ENCODE assay signal across 14 cellular contexts in genomic region chr6:19538086-19538485, GRCh38.
DNase-seq lines count a peak whose midpoint lies in the region; ATAC-seq and TF ChIP-seq lines count a peak whose summit lies in the region.
"Had no signal": no experiment of that assay in that cellular context is flagged by ENCODE, and none has a peak within 500 bp of the region (broad histone marks: within the 10 kb centered on the region; RNA-seq: fewer than 3 reads in every experiment).

No MANE protein-coding gene starts in this region.

- CTCF ChIA-PET in mammary epithelial cell (lab: Charles Lee; ENCODE audit: low non-redundant PET), result no interaction called here

- no peaks in the 10 kb centered on the region for H3K79me1 ChIP-seq in trophoblast cell (ENCODE audit: low read length)

- no peaks in the 10 kb centered on the region for H3K27me3 Mint-ChIP-seq in activated CD4-positive, alpha-beta T cell treated with anti-CD3 and anti-CD28 coated beads, Interleukin-2, amount 10 ng/mL, durations not matched to agents 24 days and 14 days

- 3% methylated on average over 12 of the region's 12 CpGs for WGBS in mammary epithelial cell (ENCODE audit: low coverage, missing lambda C conversion rate)
- WGBS in trophoblast cell (ENCODE audit: extremely low coverage, insufficient coverage, insufficient read length), result no CpG with 5 or more reads among the region's 12 CpGs

- H3K4me1 ChIP-seq in mammary epithelial cell (ENCODE audit: insufficient read depth, low read length) (peaks cover 23% of the 10 kb centered on the region), trophoblast cell (ENCODE audit: control insufficient read depth in 1 of 2, insufficient read depth in 2 of 2, low read length in 2 of 2) (no peaks in the 10 kb centered on the region), gastrocnemius medialis (no peaks in the 10 kb centered on the region)
- H3K4me1 ChIP-seq: SJCRH30 had no signal

- ATAC-seq in gastrocnemius medialis, result no peak
- no peak for ATAC-seq in GM21529 (IDR thresholded peaks at IDR 0.05; ENCODE audit: unreplicated experiment)
- ATAC-seq: activated naive CD4-positive, alpha-beta T cell treated with anti-CD3 and anti-CD28 coated beads, Interleukin-2, amount 50 U/mL, for 72 hours had no signal

- H3K9me3 ChIP-seq in mammary epithelial cell (replicated peaks; ENCODE audit: insufficient read depth, low read length) (no peaks in the 10 kb centered on the region), trophoblast cell (ENCODE audit: insufficient read depth, low read depth, low read length) (peaks cover 5% of the 10 kb centered on the region), gastrocnemius medialis (no peaks in the 10 kb centered on the region)
- H3K9me3 ChIP-seq: SJCRH30, tibial nerve had no signal

- dilution Hi-C loops in mammary epithelial cell (cut with HindIII; ENCODE audit: low sequenced_read_pairs), result no loop called here

- no peak overlapping the region for H3K4me3 Mint-ChIP-seq in activated CD4-positive, alpha-beta T cell treated with anti-CD3 and anti-CD28 coated beads, Interleukin-2, amount 10 ng/mL, durations not matched to agents 24 days and 14 days
- H3K4me3 Mint-ChIP-seq: HFFc6 had no signal

- H3K4me3 ChIP-seq in mammary epithelial cell (replicated peaks in 1 of 3; ENCODE audit: insufficient read depth in 1 of 3, low read depth in 2 of 3, low read length in 3 of 3), result no peak overlapping the region
- no peak overlapping the region for H3K4me3 ChIP-seq in trophoblast cell (ENCODE audit: low read depth, low read length)
- H3K4me3 ChIP-seq in gastrocnemius medialis, result no peak overlapping the region
- H3K4me3 ChIP-seq: SJCRH30, tibial nerve had no signal

- BruUV-seq in mammary epithelial cell (replicated peaks; lab: Mats Ljungman, UMichigan), result no TSS peak

- no peaks in the 10 kb centered on the region for H3K36me3 Mint-ChIP-seq in activated CD4-positive, alpha-beta T cell treated with anti-CD3 and anti-CD28 coated beads, Interleukin-2, amount 10 ng/mL, durations not matched to agents 24 days and 14 days (ENCODE audit: low read depth)

- intact Hi-C loops in mammary epithelial cell (cut with micrococcal nuclease) (loop anchor here (2.0 to 5.0 kb wide), 2 partner anchors 66 to 121 kb away; no protein-coding TSS in a partner anchor), gastrocnemius medialis (cut with DNase I; ENCODE audit: low total_unique reads) (no loop called here)
- intact Hi-C loops in activated CD4-positive, alpha-beta T cell treated with anti-CD3 and anti-CD28 coated beads, Interleukin-2, amount 10 ng/mL, durations not matched to agents 24 days and 14 days (cut with micrococcal nuclease), result no loop called here

- H3K36me3 ChIP-seq in mammary epithelial cell (ENCODE audit: insufficient read depth, low read length) (no peaks in the 10 kb centered on the region), trophoblast cell (ENCODE audit: control insufficient read depth in 1 of 2, insufficient read depth in 2 of 2, low read length in 2 of 2) (no peaks in the 10 kb centered on the region), gastrocnemius medialis (no peaks in the 10 kb centered on the region)
- H3K36me3 ChIP-seq: SJCRH30, tibial nerve had no signal

- peak overlapping the region; percentile 38 for H3K9ac ChIP-seq in mammary epithelial cell (ENCODE audit: insufficient read depth, low read length)
- H3K9ac ChIP-seq in trophoblast cell (ENCODE audit: low read length), result no peak overlapping the region

- no peak overlapping the region for H3K18ac ChIP-seq in trophoblast cell (ENCODE audit: low read length)

- H3K14ac ChIP-seq in trophoblast cell (ENCODE audit: low read length), result no peak overlapping the region

- peak overlapping the region; percentile 69 for H3K27ac ChIP-seq in mammary epithelial cell (ENCODE audit: insufficient read depth, low read depth, low read length)
- no peak overlapping the region for H3K27ac ChIP-seq in trophoblast cell (ENCODE audit: low read depth, low read length)
- no peak overlapping the region for H3K27ac ChIP-seq in gastrocnemius medialis
- H3K27ac ChIP-seq: SJCRH30, tibial nerve had no signal

- no peak for TF ChIP-seq POLR2A in gastrocnemius medialis (IDR thresholded peaks at IDR 0.05)

- no peak overlapping the region for H2AK5ac ChIP-seq in trophoblast cell (ENCODE audit: low read length)

- H3K4ac ChIP-seq in trophoblast cell (ENCODE audit: low read depth, low read length), result no peak overlapping the region

- H4K8ac ChIP-seq in trophoblast cell (ENCODE audit: low read depth, low read length), result no peak overlapping the region

- DNase-seq in HPDE6-E6E7 (ENCODE audit: extremely low spot score), result peak; percentile 96
- DNase-seq in NCI-H2171 (lab: John Stamatoyannopoulos, UW), result peak; percentile 97
- DNase-seq in mammary epithelial cell, result peak; percentile 100
- peak; percentile 99 to 100 for DNase-seq in trophoblast cell
- DNase-seq in gastrocnemius medialis, result no peak
- no peak for DNase-seq in activated CD4-positive, alpha-beta T cell treated with anti-CD3 and anti-CD28 coated beads, Interleukin-2, amount 10 ng/mL, durations not matched to agents 24 days and 14 days
- no peak for DNase-seq in foreskin melanocyte
- DNase-seq: HFFc6, midbrain, retina, SJCRH30 had no signal

- no peak overlapping the region for H2AFZ ChIP-seq in mammary epithelial cell (ENCODE audit: low read depth, low read length)
- H2AFZ ChIP-seq in trophoblast cell (ENCODE audit: insufficient read depth, low read length, poor library complexity), result no peak overlapping the region

- H3K4me2 ChIP-seq in mammary epithelial cell (ENCODE audit: insufficient read depth, low read depth, low read length), result no peak overlapping the region
- no peak overlapping the region for H3K4me2 ChIP-seq in trophoblast cell (ENCODE audit: low read length)

- no peaks in the 10 kb centered on the region for H3K4me1 Mint-ChIP-seq in activated CD4-positive, alpha-beta T cell treated with anti-CD3 and anti-CD28 coated beads, Interleukin-2, amount 10 ng/mL, durations not matched to agents 24 days and 14 days

- in situ Hi-C loops in mammary epithelial cell (cut with MboI; ENCODE audit: low sequenced_read_pairs in 2 of 2), result loop anchor here in 1 of 2 donors (10.0 kb wide), 1 partner anchor 123 kb away; no protein-coding TSS in a partner anchor
- in situ Hi-C loops in gastrocnemius medialis (cut with MboI; ENCODE audit: low sequenced_read_pairs in 4 of 4), result no loop called here

- H4K91ac ChIP-seq in trophoblast cell (ENCODE audit: low read depth, low read length), result no peak overlapping the region

- no peak overlapping the region for H2BK12ac ChIP-seq in trophoblast cell (ENCODE audit: low read length)

- H4K20me1 ChIP-seq in mammary epithelial cell (ENCODE audit: insufficient read depth, low read length), result no peaks in the 10 kb centered on the region

- no peak overlapping the region for H4K12ac ChIP-seq in trophoblast cell (ENCODE audit: low read depth, low read length)

- H2BK120ac ChIP-seq in trophoblast cell (ENCODE audit: insufficient read depth, low read length, poor library complexity), result no peak overlapping the region

- H3K27me3 ChIP-seq in mammary epithelial cell (ENCODE audit: insufficient read depth, low read length) (no peaks in the 10 kb centered on the region), trophoblast cell (ENCODE audit: insufficient read depth, low read length) (no peaks in the 10 kb centered on the region), gastrocnemius medialis (no peaks in the 10 kb centered on the region)
- H3K27me3 ChIP-seq: SJCRH30, tibial nerve had no signal

- no peak overlapping the region for H3K27ac Mint-ChIP-seq in activated CD4-positive, alpha-beta T cell treated with anti-CD3 and anti-CD28 coated beads, Interleukin-2, amount 10 ng/mL, durations not matched to agents 24 days and 14 days
- H3K27ac Mint-ChIP-seq: activated naive CD4-positive, alpha-beta T cell treated with anti-CD3 and anti-CD28 coated beads, Interleukin-2, amount 50 U/mL, for 72 hours; HFFc6 had no signal

- peaks cover 6% of the 10 kb centered on the region for H3K9me3 Mint-ChIP-seq in activated CD4-positive, alpha-beta T cell treated with anti-CD3 and anti-CD28 coated beads, Interleukin-2, amount 10 ng/mL, durations not matched to agents 24 days and 14 days
- H3K9me3 Mint-ChIP-seq: HFFc6 had no signal

- H2BK5ac ChIP-seq in trophoblast cell (ENCODE audit: low read depth, low read length, poor library complexity), result no peak overlapping the region

- H3K79me2 ChIP-seq in mammary epithelial cell (ENCODE audit: insufficient read depth, low read length), result no peaks in the 10 kb centered on the region
- no peaks in the 10 kb centered on the region for H3K79me2 ChIP-seq in trophoblast cell (ENCODE audit: control insufficient read depth, insufficient read depth, low read length, poor library complexity)

- no peak for TF ChIP-seq CTCF in mammary epithelial cell (conservative IDR thresholded peaks at IDR 0.05 in 1 of 2, IDR thresholded peaks at IDR 0.05 in 1 of 2; ENCODE audit: extremely low read depth in 1 of 2, insufficient read depth in 1 of 2, low read depth in 1 of 2, low read length in 2 of 2)
- TF ChIP-seq CTCF in gastrocnemius medialis (IDR thresholded peaks at IDR 0.05 in 4 of 5, conservative IDR thresholded peaks at IDR 0.05 in 1 of 5), result no peak

- H3K23ac ChIP-seq in trophoblast cell (ENCODE audit: low read length), result no peak overlapping the region

Comparison
In these comparisons a context has a peak if more than half of its experiments do, and no peak if none do; other contexts are left out.
1. DNase-seq: peak in HPDE6-E6E7 (single experiment), NCI-H2171 (single experiment), mammary epithelial cell (single experiment) and trophoblast cell (2 of 2); none in gastrocnemius medialis (0 of 2), activated CD4-positive, alpha-beta T cell treated with anti-CD3 and anti-CD28 coated beads, Interleukin-2, amount 10 ng/mL, durations not matched to agents 24 days and 14 days (single experiment) and foreskin melanocyte (single experiment).